In genomic region chr6:144216668-144217218, GRCh38 we compare ENCODE assay signal across 8 cellular contexts.
DNase-seq lines count a peak whose midpoint lies in the region; ATAC-seq and TF ChIP-seq lines count a peak whose summit lies in the region.

No MANE protein-coding gene starts in this region.

- H3K4me2 ChIP-seq in hepatocyte = peak overlapping the region; percentile 69

- TF ChIP-seq CTCF in hepatocyte (IDR thresholded peaks at IDR 0.05; ENCODE audit: poor library complexity) = no peak
- TF ChIP-seq CTCF in spleen (IDR thresholded peaks at IDR 0.05 in 8 of 11, conservative IDR thresholded peaks at IDR 0.05 in 3 of 11) = peak in 2 of 11 experiments; percentile 10 to 16

- H3K4me1 ChIP-seq in hepatocyte (ENCODE audit: insufficient read depth) (peaks cover 9% of the 10 kb centered on the region), spleen (peaks cover 15 to 43% (median 27%) of the 10 kb centered on the region in 6 donors)

- peaks cover 6 to 9% of the 10 kb centered on the region in 2 donors for H3K36me3 Mint-ChIP-seq in activated naive CD4-positive, alpha-beta T cell treated with anti-CD3 and anti-CD28 coated beads, Interleukin-2, amount 50 U/mL, for 72 hours

- ATAC-seq in GM21381 (IDR thresholded peaks at IDR 0.05; ENCODE audit: unreplicated experiment) (peak; percentile 44), HG03558 (IDR thresholded peaks at IDR 0.05; ENCODE audit: extremely low read depth, unreplicated experiment) (peak; percentile 20)
- peak; percentile 63 to 69 for ATAC-seq in activated naive CD4-positive, alpha-beta T cell treated with anti-CD3 and anti-CD28 coated beads, Interleukin-2, amount 50 U/mL, for 72 hours

- no peaks in the 10 kb centered on the region for H3K9me2 ChIP-seq in hepatocyte (replicated peaks; ENCODE audit: insufficient read depth)

- no peak for TF ChIP-seq POLR2A in spleen (IDR thresholded peaks at IDR 0.05)

- H3K27me3 ChIP-seq in hepatocyte (no peaks in the 10 kb centered on the region), spleen (replicated peaks in 1 of 7) (no peaks in the 10 kb centered on the region)

- H3K27ac ChIP-seq in hepatocyte (peak overlapping the region; percentile 94), spleen (peak overlapping the region; percentile 96 to 99 (median 97))

- peak overlapping the region; percentile 31 for H2AFZ ChIP-seq in hepatocyte

- H3K36me3 ChIP-seq in hepatocyte (replicated peaks; ENCODE audit: insufficient read depth, low read depth) (no peaks in the 10 kb centered on the region), spleen (no peaks in the 10 kb centered on the region)

- WGBS in hepatocyte (ENCODE audit: low lambda C conversion rate, missing lambda C conversion rate) = 10% methylated on average over 18 of the region's 18 CpGs
- WGBS in spleen, 5 donors = 6 to 11% (median 8%) methylated on average over 18 of the region's 18 CpGs

- H4K20me1 ChIP-seq in hepatocyte (ENCODE audit: insufficient read depth, poor library complexity, severe bottlenecking) = no peaks in the 10 kb centered on the region

- H3K9me3 Mint-ChIP-seq in activated naive CD4-positive, alpha-beta T cell treated with anti-CD3 and anti-CD28 coated beads, Interleukin-2, amount 50 U/mL, for 72 hours = peaks cover 0 to 4% of the 10 kb centered on the region in 2 donors

- intact Hi-C loops in spleen (cut with DNase I; ENCODE audit: low total_unique reads) = loop anchor here (5.0 to 10.0 kb wide), 2 partner anchors 62 to 114 kb away; partner anchors contain the start of gene STX11

- H3K27ac Mint-ChIP-seq in activated naive CD4-positive, alpha-beta T cell treated with anti-CD3 and anti-CD28 coated beads, Interleukin-2, amount 50 U/mL, for 72 hours = peak overlapping the region; percentile 99 to 100

- H3K79me2 ChIP-seq in hepatocyte = no peaks in the 10 kb centered on the region

- H3K4me3 ChIP-seq in hepatocyte (peak overlapping the region; percentile 24), spleen (peak overlapping the region; percentile 55 to 80 (median 66))

- DNase-seq in ELR (ENCODE audit: low read depth) (peak; percentile 96), hepatocyte (ENCODE audit: low spot score) (no peak), spleen (peak; percentile 94), dermis blood vessel endothelial cell (no peak)
- DNase-seq in activated naive CD4-positive, alpha-beta T cell treated with anti-CD3 and anti-CD28 coated beads, Interleukin-2, amount 50 U/mL, for 72 hours (ENCODE audit: low spot score in 2 of 2) = no peak
- DNase-seq in central memory CD4-positive, alpha-beta T cell = no peak

- H3K9me3 ChIP-seq in hepatocyte (ENCODE audit: low read depth) (no peaks in the 10 kb centered on the region), spleen (peaks cover 0 to 6% (median 0%) of the 10 kb centered on the region in 8 donors)

Comparison
In these comparisons a context has a peak if more than half of its experiments do, and no peak if none do; other contexts are left out.
1. DNase-seq: peak in ELR (single experiment) and spleen (single experiment); none in activated naive CD4-positive, alpha-beta T cell treated with anti-CD3 and anti-CD28 coated beads, Interleukin-2, amount 50 U/mL, for 72 hours (0 of 2), hepatocyte (single experiment), dermis blood vessel endothelial cell (single experiment) and central memory CD4-positive, alpha-beta T cell (single experiment).
2. Peak in every context shown above with its lines, with median percentiles within 50 percentile points of each other: ATAC-seq.